In genomic region chr9:14245901-14246525, GRCh38 we compare ENCODE assay signal across 16 cellular contexts.
DNase-seq lines count a peak whose midpoint lies in the region; ATAC-seq, FAIRE-seq and TF ChIP-seq lines count a peak whose summit lies in the region.
"Had no signal": no experiment of that assay in that cellular context is flagged by ENCODE, and none has a peak within 500 bp of the region (broad histone marks: within the 10 kb centered on the region; RNA-seq: fewer than 3 reads in every experiment).

No MANE protein-coding gene starts in this region.

- POLR2A ChIA-PET in T-cell (lab: Charles Lee) = no interaction called here

- H3K4me3 Mint-ChIP-seq in astrocyte (ENCODE audit: unreplicated experiment) = no peak overlapping the region
- no peak overlapping the region for H3K4me3 Mint-ChIP-seq in T-cell
- H3K4me3 Mint-ChIP-seq: CD14-positive monocyte; naive thymus-derived CD4-positive, alpha-beta T cell had no signal

- DNase-seq in H54 (ENCODE audit: insufficient read length, low spot score) (no peak), astrocyte (ENCODE audit: low read depth) (peak; percentile 86), glomerular visceral epithelial cell (ENCODE audit: extremely low spot score) (peak; percentile 60), smooth muscle cell (lab: John Stamatoyannopoulos, UW; ENCODE audit: unreplicated experiment) (no peak), T-cell (no peak), HCEC 1CT (no peak), foreskin melanocyte (no peak)
- DNase-seq: DMS79; esophagus squamous epithelium; left ventricle myocardium inferior; naive thymus-derived CD4-positive, alpha-beta T cell; NCI-H526 treated with DMSO at 0.1 percent for 48 hours; SW 1271 had no signal

- peaks cover 5% of the 10 kb centered on the region for H4K20me1 ChIP-seq in astrocyte (ENCODE audit: insufficient read depth, low read length)
- H4K20me1 ChIP-seq in smooth muscle cell (ENCODE audit: low read depth) = no peaks in the 10 kb centered on the region

- no peak overlapping the region for H2AFZ ChIP-seq in astrocyte (ENCODE audit: low read depth, low read length)
- H2AFZ ChIP-seq in smooth muscle cell (ENCODE audit: low read depth) = no peak overlapping the region

- H3F3A ChIP-seq in smooth muscle cell (ENCODE audit: low read depth) = peaks cover 1% of the 10 kb centered on the region

- no peak for TF ChIP-seq POLR2A in H54 (IDR thresholded peaks at IDR 0.05; ENCODE audit: low read depth, low read length)

- H3K4me1 ChIP-seq in astrocyte (ENCODE audit: insufficient read depth, low read length) = peaks cover 28% of the 10 kb centered on the region
- no peaks in the 10 kb centered on the region for H3K4me1 ChIP-seq in smooth muscle cell (ENCODE audit: low read depth)

- H3K27ac Mint-ChIP-seq in astrocyte (ENCODE audit: unreplicated experiment) (peak overlapping the region; percentile 89), T-cell (no peak overlapping the region)
- H3K27ac Mint-ChIP-seq: CD14-positive monocyte; naive thymus-derived CD4-positive, alpha-beta T cell had no signal

- H3K9ac ChIP-seq in astrocyte (ENCODE audit: low read length) = peak overlapping the region; percentile 23
- no peak overlapping the region for H3K9ac ChIP-seq in smooth muscle cell (ENCODE audit: low read depth)

- CTCF ChIA-PET in T-cell (lab: Charles Lee) = no interaction called here

- H3K4me2 ChIP-seq in astrocyte (ENCODE audit: low read length) (peak overlapping the region; percentile 75), smooth muscle cell (peak overlapping the region; percentile 5)

- FAIRE-seq in H54 (lab: Jason Lieb, UNC) (peak; percentile 48), astrocyte (lab: Jason Lieb, UNC) (peak; percentile 80)

- 29% methylated on average over 3 of the region's 3 CpGs for WGBS in smooth muscle cell (ENCODE audit: low lambda C conversion rate)

- H3K4me3 ChIP-seq in astrocyte (ENCODE audit: insufficient read depth, low read depth, low read length) (peak overlapping the region; percentile 8), smooth muscle cell (no peak overlapping the region)
- H3K4me3 ChIP-seq: esophagus squamous epithelium, left ventricle myocardium inferior had no signal

- H3K79me2 ChIP-seq in astrocyte (ENCODE audit: insufficient read depth, low read length) = peaks cover 84% of the 10 kb centered on the region
- no peaks in the 10 kb centered on the region for H3K79me2 ChIP-seq in smooth muscle cell (ENCODE audit: low read depth)

- H3K36me3 Mint-ChIP-seq in astrocyte (ENCODE audit: low read depth, unreplicated experiment) = no peaks in the 10 kb centered on the region
- H3K36me3 Mint-ChIP-seq in T-cell = no peaks in the 10 kb centered on the region
- H3K36me3 Mint-ChIP-seq: CD14-positive monocyte; naive thymus-derived CD4-positive, alpha-beta T cell had no signal

- H3K27me3 Mint-ChIP-seq in astrocyte (ENCODE audit: low read depth, unreplicated experiment) (no peaks in the 10 kb centered on the region), T-cell (peaks cover 3 to 16% of the 10 kb centered on the region in 2 donors)

- TF ChIP-seq CTCF in astrocyte (IDR thresholded peaks at IDR 0.05; ENCODE audit: insufficient read depth, low read depth, low read length) (no peak), smooth muscle cell (IDR thresholded peaks at IDR 0.05; ENCODE audit: borderline replicate concordance, insufficient read depth, poor library complexity, severe bottlenecking) (no peak)

- peak overlapping the region; percentile 40 for H3K27ac ChIP-seq in astrocyte (ENCODE audit: low read depth, low read length)
- H3K27ac ChIP-seq in smooth muscle cell (ENCODE audit: low read depth) = no peak overlapping the region
- H3K27ac ChIP-seq: esophagus squamous epithelium, left ventricle myocardium inferior, VCaP had no signal

- no peak for ATAC-seq in T-cell (replicated peaks in 1 of 4)
- ATAC-seq: naive thymus-derived CD4-positive, alpha-beta T cell; Panc1 had no signal

- H3K4me1 Mint-ChIP-seq in astrocyte (ENCODE audit: low read depth, unreplicated experiment) = peaks cover 26% of the 10 kb centered on the region
- H3K4me1 Mint-ChIP-seq in T-cell = no peaks in the 10 kb centered on the region
- H3K4me1 Mint-ChIP-seq: CD14-positive monocyte; naive thymus-derived CD4-positive, alpha-beta T cell had no signal

- H3K9me3 ChIP-seq in astrocyte (ENCODE audit: insufficient read depth, low read depth, low read length) = no peaks in the 10 kb centered on the region
- H3K9me3 ChIP-seq in smooth muscle cell (replicated peaks; ENCODE audit: low read depth) = no peaks in the 10 kb centered on the region
- H3K9me3 ChIP-seq: esophagus squamous epithelium, left ventricle myocardium inferior had no signal

- no peaks in the 10 kb centered on the region for H3K36me3 ChIP-seq in astrocyte (ENCODE audit: insufficient read depth, low read length)
- no peaks in the 10 kb centered on the region for H3K36me3 ChIP-seq in smooth muscle cell (ENCODE audit: low read depth)
- H3K36me3 ChIP-seq: esophagus squamous epithelium, left ventricle myocardium inferior had no signal

- H3K9me3 Mint-ChIP-seq in astrocyte (ENCODE audit: unreplicated experiment) (no peaks in the 10 kb centered on the region), T-cell (no peaks in the 10 kb centered on the region)

- no peaks in the 10 kb centered on the region for H3K27me3 ChIP-seq in astrocyte (ENCODE audit: insufficient read depth, low read length)
- H3K27me3 ChIP-seq in smooth muscle cell (ENCODE audit: low read depth) = peaks cover 41% of the 10 kb centered on the region
- H3K27me3 ChIP-seq: esophagus squamous epithelium had no signal

Comparison
In these comparisons a context has a peak if more than half of its experiments do, and no peak if none do; other contexts are left out.
1. DNase-seq: peak in astrocyte (single experiment) and glomerular visceral epithelial cell (single experiment); none in H54 (single experiment), smooth muscle cell (single experiment), T-cell (0 of 34), HCEC 1CT (single experiment) and foreskin melanocyte (single experiment).